1 cellular context compared by ENCODE assay signal in genomic region chr12:8722286-8722685, GRCh38.
TF ChIP-seq lines count a peak whose summit lies in the region.

No MANE protein-coding gene starts in this region.

TF ChIP-seq in WTC11, 78 proteins besides CTCF, POLR2A, EP300 and RAD21 (continued from another document):
- TF ChIP-seq ARID4B (CRISPR knock-in tag; IDR thresholded peaks at IDR 0.05; ENCODE audit: borderline replicate concordance) (no peak), ATF1 (CRISPR knock-in tag; IDR thresholded peaks at IDR 0.05) (no peak), JUN (CRISPR knock-in tag; IDR thresholded peaks at IDR 0.05) (no peak), ZNF232 (CRISPR knock-in tag; IDR thresholded peaks at IDR 0.05) (no peak), PREB (CRISPR knock-in tag; IDR thresholded peaks at IDR 0.05; ENCODE audit: borderline replicate concordance) (no peak), FOXJ3 (CRISPR knock-in tag; IDR thresholded peaks at IDR 0.05; ENCODE audit: borderline replicate concordance) (no peak), RELA (CRISPR knock-in tag; IDR thresholded peaks at IDR 0.05; ENCODE audit: borderline replicate concordance) (no peak), PRDM15 (CRISPR knock-in tag; IDR thresholded peaks at IDR 0.05) (no peak), ZNF671 (CRISPR knock-in tag; IDR thresholded peaks at IDR 0.05) (no peak), NFATC4 (CRISPR knock-in tag; IDR thresholded peaks at IDR 0.05) (no peak)
